Comparison of ENCODE assay signal across 22 cellular contexts in genomic region chr13:94007072-94007471, GRCh38.
DNase-seq lines count a peak whose midpoint lies in the region; ATAC-seq and TF ChIP-seq lines count a peak whose summit lies in the region.
"Had no signal": no experiment of that assay in that cellular context is flagged by ENCODE, and none has a peak within 500 bp of the region (broad histone marks: within the 10 kb centered on the region; RNA-seq: fewer than 3 reads in every experiment).

No MANE protein-coding gene starts in this region.

- H3K9me3 ChIP-seq in HEK293 (ENCODE audit: control insufficient read depth, insufficient read depth, low read depth, low read length) (no peaks in the 10 kb centered on the region), tibial artery (no peaks in the 10 kb centered on the region)
- H3K9me3 ChIP-seq: A549; BE2C; BLaER1 treated with 17β-estradiol and CSF1 and Interleukin-3, amounts not matched to agents 10 nM and 100 nM had no signal

- TF ChIP-seq CTCF in HEK293 (tag by site-specific recombination; IDR thresholded peaks at IDR 0.05) (no peak), epithelial cell of proximal tubule (conservative IDR thresholded peaks at IDR 0.05; ENCODE audit: low read depth, low read length) (no peak), progenitor cell of endocrine pancreas (IDR thresholded peaks at IDR 0.05; ENCODE audit: unreplicated experiment) (no peak), tibial artery (IDR thresholded peaks at IDR 0.05) (no peak)

- DNase-seq in epithelial cell of proximal tubule (ENCODE audit: low read depth) = peak; percentile 25
- no peak for DNase-seq in progenitor cell of endocrine pancreas (ENCODE audit: low spot score, unreplicated experiment)
- DNase-seq in NCI-H774 (lab: John Stamatoyannopoulos, UW) = no peak
- no peak for DNase-seq in tibial artery
- DNase-seq: 8988T; ACHN; AML-193; BE2C; CD4-positive, alpha-beta T cell; CD8-positive, alpha-beta memory T cell; DMS 273 treated with DMSO at 0.1 percent for 48 hours; DMS79; EL; GDM1; GM23248; H9 had no signal

- no peaks in the 10 kb centered on the region for H3K36me3 ChIP-seq in HEK293 (ENCODE audit: control insufficient read depth in 2 of 2, insufficient read depth in 1 of 2, low read length in 2 of 2)
- H3K36me3 ChIP-seq in tibial artery = no peaks in the 10 kb centered on the region
- H3K36me3 ChIP-seq: BE2C; BLaER1 treated with 17β-estradiol and CSF1 and Interleukin-3, amounts not matched to agents 10 nM and 100 nM had no signal

- H3K27ac ChIP-seq in HEK293 (ENCODE audit: extremely low read depth, low read depth, low read length) = no peak overlapping the region
- H3K27ac ChIP-seq in tibial artery = no peak overlapping the region
- H3K27ac ChIP-seq: A549; BLaER1 treated with 17β-estradiol and CSF1 and Interleukin-3, amounts not matched to agents 10 nM and 100 nM; GM23248 had no signal

- no peaks in the 10 kb centered on the region for H3K27me3 Mint-ChIP-seq in progenitor cell of endocrine pancreas
- H3K27me3 Mint-ChIP-seq in activated T-helper 17 cell treated with anti-CD3 and anti-CD28 coated beads, Interleukin-2, amount 50 U/mL, for 72 hours = no peaks in the 10 kb centered on the region
- H3K27me3 Mint-ChIP-seq: CD4-positive, alpha-beta T cell had no signal

- H3K4me3 ChIP-seq in HEK293 (ENCODE audit: low read depth, low read length) (no peak overlapping the region), epithelial cell of proximal tubule (ENCODE audit: low read depth, low read length) (no peak overlapping the region), tibial artery (no peak overlapping the region)
- H3K4me3 ChIP-seq: A549; BLaER1 treated with 17β-estradiol and CSF1 and Interleukin-3, amounts not matched to agents 10 nM and 100 nM; GM12878; GM23248 had no signal

- no peak overlapping the region for H3K4me3 Mint-ChIP-seq in progenitor cell of endocrine pancreas (ENCODE audit: low read depth)
- no peak overlapping the region for H3K4me3 Mint-ChIP-seq in activated T-helper 17 cell treated with anti-CD3 and anti-CD28 coated beads, Interleukin-2, amount 50 U/mL, for 72 hours
- H3K4me3 Mint-ChIP-seq: CD14-positive monocyte; CD4-positive, alpha-beta T cell; CD8-positive, alpha-beta memory T cell; H9 had no signal

- intact Hi-C loops in tibial artery (cut with DNase I; ENCODE audit: low total_unique reads) = no loop called here

- no peaks in the 10 kb centered on the region for H3K27me3 ChIP-seq in tibial artery
- H3K27me3 ChIP-seq: BE2C; BLaER1 treated with 17β-estradiol and CSF1 and Interleukin-3, amounts not matched to agents 10 nM and 100 nM had no signal

- H3K36me3 Mint-ChIP-seq in progenitor cell of endocrine pancreas (ENCODE audit: insufficient read depth) = peaks cover 2% of the 10 kb centered on the region
- H3K36me3 Mint-ChIP-seq in activated T-helper 17 cell treated with anti-CD3 and anti-CD28 coated beads, Interleukin-2, amount 50 U/mL, for 72 hours (ENCODE audit: low read depth) = no peaks in the 10 kb centered on the region
- H3K36me3 Mint-ChIP-seq: CD14-positive monocyte; CD8-positive, alpha-beta memory T cell had no signal

- H3K4me1 ChIP-seq in HEK293 (ENCODE audit: control insufficient read depth, insufficient read depth, low read length) (no peaks in the 10 kb centered on the region), tibial artery (peaks cover 0 to 44% (median 0%) of the 10 kb centered on the region in 4 donors)
- H3K4me1 ChIP-seq: BE2C; BLaER1 treated with 17β-estradiol and CSF1 and Interleukin-3, amounts not matched to agents 10 nM and 100 nM had no signal

- no peak for ATAC-seq in activated T-helper 17 cell treated with anti-CD3 and anti-CD28 coated beads, Interleukin-2, amount 50 U/mL, for 72 hours (replicated peaks)
- ATAC-seq: A549, GM12878 had no signal

- peaks cover 13% of the 10 kb centered on the region for H3K4me1 Mint-ChIP-seq in progenitor cell of endocrine pancreas (ENCODE audit: low read depth)
- H3K4me1 Mint-ChIP-seq in activated T-helper 17 cell treated with anti-CD3 and anti-CD28 coated beads, Interleukin-2, amount 50 U/mL, for 72 hours = no peaks in the 10 kb centered on the region
- H3K4me1 Mint-ChIP-seq: CD14-positive monocyte; CD8-positive, alpha-beta memory T cell; H9 had no signal

- peaks cover 4% of the 10 kb centered on the region for H3K9me3 Mint-ChIP-seq in progenitor cell of endocrine pancreas (ENCODE audit: low read depth)
- H3K9me3 Mint-ChIP-seq in activated T-helper 17 cell treated with anti-CD3 and anti-CD28 coated beads, Interleukin-2, amount 50 U/mL, for 72 hours = no peaks in the 10 kb centered on the region
- H3K9me3 Mint-ChIP-seq: CD4-positive, alpha-beta T cell; CD8-positive, alpha-beta memory T cell; H9 had no signal

- H3K27ac Mint-ChIP-seq in progenitor cell of endocrine pancreas = peak overlapping the region; percentile 37
- no peak overlapping the region for H3K27ac Mint-ChIP-seq in activated T-helper 17 cell treated with anti-CD3 and anti-CD28 coated beads, Interleukin-2, amount 50 U/mL, for 72 hours
- H3K27ac Mint-ChIP-seq: CD14-positive monocyte; CD4-positive, alpha-beta T cell; CD8-positive, alpha-beta memory T cell; H9 had no signal

- CTCF ChIA-PET in HEK293 (lab: Yijun Ruan, JAX) = no interaction called here

- POLR2A ChIA-PET in HEK293 (lab: Yijun Ruan, JAX) = no interaction called here

TF ChIP-seq in HEK293, 187 proteins besides CTCF, POLR2A, EP300 and RAD21:
- TF ChIP-seq, protein P1, sequence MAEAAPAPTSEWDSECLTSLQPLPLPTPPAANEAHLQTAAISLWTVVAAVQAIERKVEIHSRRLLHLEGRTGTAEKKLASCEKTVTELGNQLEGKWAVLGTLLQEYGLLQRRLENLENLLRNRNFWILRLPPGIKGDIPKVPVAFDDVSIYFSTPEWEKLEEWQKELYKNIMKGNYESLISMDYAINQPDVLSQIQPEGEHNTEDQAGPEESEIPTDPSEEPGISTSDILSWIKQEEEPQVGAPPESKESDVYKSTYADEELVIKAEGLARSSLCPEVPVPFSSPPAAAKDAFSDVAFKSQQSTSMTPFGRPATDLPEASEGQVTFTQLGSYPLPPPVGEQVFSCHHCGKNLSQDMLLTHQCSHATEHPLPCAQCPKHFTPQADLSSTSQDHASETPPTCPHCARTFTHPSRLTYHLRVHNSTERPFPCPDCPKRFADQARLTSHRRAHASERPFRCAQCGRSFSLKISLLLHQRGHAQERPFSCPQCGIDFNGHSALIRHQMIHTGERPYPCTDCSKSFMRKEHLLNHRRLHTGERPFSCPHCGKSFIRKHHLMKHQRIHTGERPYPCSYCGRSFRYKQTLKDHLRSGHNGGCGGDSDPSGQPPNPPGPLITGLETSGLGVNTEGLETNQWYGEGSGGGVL (tag by site-specific recombination; IDR thresholded peaks at IDR 0.05) = no peak
- TF ChIP-seq ZNF707 (tag by site-specific recombination; IDR thresholded peaks at IDR 0.05) (no peak), ZNF184 (tag by site-specific recombination; IDR thresholded peaks at IDR 0.05) (no peak), EGR2 (tag by site-specific recombination; IDR thresholded peaks at IDR 0.05; ENCODE audit: low read depth) (no peak), TRIM28 (IDR thresholded peaks at IDR 0.05; ENCODE audit: borderline replicate concordance, low read length) (peak; percentile 59; the same call in 1 of the 2 replicates), ZNF473 (tag by site-specific recombination; IDR thresholded peaks at IDR 0.05) (no peak)
